10 cellular contexts compared by ENCODE assay signal in genomic region chr2:101805146-101806088, GRCh38.
DNase-seq lines count a peak whose midpoint lies in the region; ATAC-seq, FAIRE-seq and TF ChIP-seq lines count a peak whose summit lies in the region.
"Had no signal": no experiment of that assay in that cellular context is flagged by ENCODE, and none has a peak within 500 bp of the region (broad histone marks: within the 10 kb centered on the region; RNA-seq: fewer than 3 reads in every experiment).

No MANE protein-coding gene starts in this region.

- H3K36me3 ChIP-seq in HUES64 (ENCODE audit: insufficient read depth, low read length) (no peaks in the 10 kb centered on the region), heart left ventricle (no peaks in the 10 kb centered on the region), small intestine (ENCODE audit: control insufficient read depth in 2 of 2, insufficient read depth in 2 of 2, low read length in 2 of 2) (no peaks in the 10 kb centered on the region)

- CTCF ChIA-PET in activated B cell treated with CpG ODN at 0.5 μM for 24 hours (lab: Charles Lee): interaction anchor here (1.7 kb wide), 1 partner anchor 25 kb away, joined by 3 read pairs; no protein-coding TSS in a partner anchor

- ATAC-seq in activated B cell treated with CpG ODN at 0.5 μM for 24 hours (ENCODE audit: low read depth) (no peak), heart left ventricle (peak; percentile 41 to 68 (median 58)), HG02763 (IDR thresholded peaks at IDR 0.05; ENCODE audit: unreplicated experiment) (no peak)

- FAIRE-seq in small intestine (lab: Jason Lieb, UNC): no peak
- FAIRE-seq: GM18507 had no signal

- 68% methylated on average over 7 of the region's 9 CpGs for WGBS in HUES64
- 22 to 27% (median 25%) methylated on average over 9 of the region's 9 CpGs for WGBS in heart left ventricle, 4 donors
- WGBS in small intestine, 3 donors: 30 to 52% (median 48%) methylated on average over 9 of the region's 9 CpGs

- H3K9ac ChIP-seq in HUES64 (ENCODE audit: low read depth, low read length): peak overlapping the region; percentile 49; the same call in 1 of the 2 replicates

- H3K27me3 Mint-ChIP-seq in activated B cell treated with CpG ODN at 0.5 μM for 24 hours: no peaks in the 10 kb centered on the region

- H3K27ac ChIP-seq in HUES64 (ENCODE audit: low read depth, low read length) (peak overlapping the region; percentile 63), heart left ventricle (peak overlapping the region in 11 of 12 donors; percentile 21 to 76 (median 53)), small intestine (ENCODE audit: low read depth in 1 of 2, low read length in 1 of 2) (no peak overlapping the region)

- peaks cover 81% of the 10 kb centered on the region for H3K4me1 Mint-ChIP-seq in activated B cell treated with CpG ODN at 0.5 μM for 24 hours

- POLR2A ChIA-PET in activated B cell treated with CpG ODN at 0.5 μM for 24 hours (lab: Charles Lee): interaction anchor here (0.6 to 1.2 kb wide), 3 partner anchors 22 to 108 kb away, joined by 3 to 4 read pairs (median 3); partner anchors contain the start of gene MAP4K4

- H3K4me1 ChIP-seq in HUES64 (ENCODE audit: insufficient read depth, low read length) (peaks cover 70% of the 10 kb centered on the region), heart left ventricle (peaks cover 9 to 82% (median 66%) of the 10 kb centered on the region in 12 donors), small intestine (ENCODE audit: control insufficient read depth in 2 of 2, insufficient read depth in 1 of 2, low read depth in 1 of 2, low read length in 1 of 2) (peaks cover 5 to 12% of the 10 kb centered on the region in 2 donors)

- no peaks in the 10 kb centered on the region for H3K9me3 ChIP-seq in HUES64 (ENCODE audit: insufficient read depth, low read depth, low read length)
- no peaks in the 10 kb centered on the region for H3K9me3 ChIP-seq in heart left ventricle
- H3K9me3 ChIP-seq in small intestine (ENCODE audit: control insufficient read depth, low read depth): no peaks in the 10 kb centered on the region

- H3K9me3 Mint-ChIP-seq in activated B cell treated with CpG ODN at 0.5 μM for 24 hours: peaks cover 3% of the 10 kb centered on the region

- DNase-seq in activated B cell treated with CpG ODN at 0.5 μM for 24 hours (no peak), heart left ventricle (peak in 2 of 5 donors; percentile 32 to 33), small intestine (peak; percentile 37), AG08395 (ENCODE audit: low spot score) (no peak), NCI-H345 treated with DMSO at 0.1 percent for 48 hours (lab: John Stamatoyannopoulos, UW; ENCODE audit: unreplicated experiment) (no peak), T-helper 1 cell (no peak)
- DNase-seq: NCI-H526 treated with DMSO at 0.1 percent for 48 hours had no signal

- intact Hi-C loops in activated B cell treated with CpG ODN at 0.5 μM for 24 hours (cut with micrococcal nuclease) (loop anchor here (1.0 to 5.0 kb wide), 5 partner anchors 8 to 89 kb away; no protein-coding TSS in a partner anchor), heart left ventricle (cut with DNase I) (loop anchor here in 1 of 10 donors (5.0 kb wide), 1 partner anchor 38 kb away; no protein-coding TSS in a partner anchor)

- TF ChIP-seq POLR2A in heart left ventricle (IDR thresholded peaks at IDR 0.05): no peak

- peak overlapping the region; percentile 66 for H3K4me3 Mint-ChIP-seq in activated B cell treated with CpG ODN at 0.5 μM for 24 hours

- peaks cover 41% of the 10 kb centered on the region for H3K36me3 Mint-ChIP-seq in activated B cell treated with CpG ODN at 0.5 μM for 24 hours (ENCODE audit: low read depth)

- peak overlapping the region; percentile 75 for H3K27ac Mint-ChIP-seq in activated B cell treated with CpG ODN at 0.5 μM for 24 hours

- no peaks in the 10 kb centered on the region for H3K27me3 ChIP-seq in HUES64 (ENCODE audit: insufficient read depth, low read length)
- H3K27me3 ChIP-seq in heart left ventricle: no peaks in the 10 kb centered on the region
- no peaks in the 10 kb centered on the region for H3K27me3 ChIP-seq in small intestine (ENCODE audit: control insufficient read depth in 2 of 2, insufficient read depth in 2 of 2, low read length in 2 of 2)

- H3K4me3 ChIP-seq in HUES64 (ENCODE audit: low read length): no peak overlapping the region
- H3K4me3 ChIP-seq in heart left ventricle: no peak overlapping the region
- H3K4me3 ChIP-seq in small intestine (ENCODE audit: low read depth in 1 of 2, low read length in 2 of 2): no peak overlapping the region

- TF ChIP-seq CTCF in activated B cell treated with CpG ODN at 0.5 μM for 24 hours (IDR thresholded peaks at IDR 0.05) (no peak), heart left ventricle (IDR thresholded peaks at IDR 0.05) (no peak)

Comparison
In these comparisons a context has a peak if more than half of its experiments do, and no peak if none do; other contexts are left out.
1. H3K27ac ChIP-seq: peak in HUES64 (single experiment) and heart left ventricle (11 of 12); none in small intestine (0 of 2).
2. ATAC-seq: peak in heart left ventricle (4 of 4); none in activated B cell treated with CpG ODN at 0.5 μM for 24 hours (single experiment) and HG02763 (single experiment).